In the genomic region with DNA sequence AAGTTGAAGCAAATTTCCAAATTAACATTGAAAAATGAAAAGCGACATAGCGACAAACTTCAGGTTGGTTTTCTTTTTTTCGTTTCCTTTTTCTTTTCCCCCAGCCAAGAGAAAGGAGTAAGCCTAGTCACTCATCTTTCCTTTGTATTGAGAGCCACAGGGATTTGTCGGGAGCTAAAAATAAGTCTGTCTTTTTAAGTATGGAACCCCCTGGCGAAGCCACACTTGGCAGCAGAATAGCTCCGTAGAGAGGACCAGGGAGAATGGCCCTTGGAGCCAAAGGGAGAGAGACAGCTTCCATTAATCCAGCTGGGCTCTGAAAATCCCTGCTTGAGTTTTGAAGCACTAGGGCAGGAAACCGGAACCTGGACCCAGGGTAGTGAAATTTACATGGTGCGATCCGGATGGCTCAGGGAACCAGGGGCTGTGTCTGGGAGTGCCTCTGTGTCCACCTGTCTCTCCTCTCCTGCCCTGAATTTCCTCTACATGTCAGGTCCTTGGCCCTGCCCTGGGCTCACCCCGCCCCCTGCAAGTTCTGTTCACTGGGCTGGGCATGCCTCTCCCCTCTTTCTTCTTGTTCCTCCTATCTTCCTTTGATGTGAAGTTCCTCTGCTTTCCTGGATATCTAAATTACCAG, we compare ENCODE assay signal across 1 cellular context.
TF ChIP-seq lines count a peak whose summit lies in the region.

No MANE protein-coding gene starts in this region.

TF ChIP-seq in GM23338, 12 proteins besides CTCF, POLR2A, EP300 and RAD21:
- TF ChIP-seq, protein P1, sequence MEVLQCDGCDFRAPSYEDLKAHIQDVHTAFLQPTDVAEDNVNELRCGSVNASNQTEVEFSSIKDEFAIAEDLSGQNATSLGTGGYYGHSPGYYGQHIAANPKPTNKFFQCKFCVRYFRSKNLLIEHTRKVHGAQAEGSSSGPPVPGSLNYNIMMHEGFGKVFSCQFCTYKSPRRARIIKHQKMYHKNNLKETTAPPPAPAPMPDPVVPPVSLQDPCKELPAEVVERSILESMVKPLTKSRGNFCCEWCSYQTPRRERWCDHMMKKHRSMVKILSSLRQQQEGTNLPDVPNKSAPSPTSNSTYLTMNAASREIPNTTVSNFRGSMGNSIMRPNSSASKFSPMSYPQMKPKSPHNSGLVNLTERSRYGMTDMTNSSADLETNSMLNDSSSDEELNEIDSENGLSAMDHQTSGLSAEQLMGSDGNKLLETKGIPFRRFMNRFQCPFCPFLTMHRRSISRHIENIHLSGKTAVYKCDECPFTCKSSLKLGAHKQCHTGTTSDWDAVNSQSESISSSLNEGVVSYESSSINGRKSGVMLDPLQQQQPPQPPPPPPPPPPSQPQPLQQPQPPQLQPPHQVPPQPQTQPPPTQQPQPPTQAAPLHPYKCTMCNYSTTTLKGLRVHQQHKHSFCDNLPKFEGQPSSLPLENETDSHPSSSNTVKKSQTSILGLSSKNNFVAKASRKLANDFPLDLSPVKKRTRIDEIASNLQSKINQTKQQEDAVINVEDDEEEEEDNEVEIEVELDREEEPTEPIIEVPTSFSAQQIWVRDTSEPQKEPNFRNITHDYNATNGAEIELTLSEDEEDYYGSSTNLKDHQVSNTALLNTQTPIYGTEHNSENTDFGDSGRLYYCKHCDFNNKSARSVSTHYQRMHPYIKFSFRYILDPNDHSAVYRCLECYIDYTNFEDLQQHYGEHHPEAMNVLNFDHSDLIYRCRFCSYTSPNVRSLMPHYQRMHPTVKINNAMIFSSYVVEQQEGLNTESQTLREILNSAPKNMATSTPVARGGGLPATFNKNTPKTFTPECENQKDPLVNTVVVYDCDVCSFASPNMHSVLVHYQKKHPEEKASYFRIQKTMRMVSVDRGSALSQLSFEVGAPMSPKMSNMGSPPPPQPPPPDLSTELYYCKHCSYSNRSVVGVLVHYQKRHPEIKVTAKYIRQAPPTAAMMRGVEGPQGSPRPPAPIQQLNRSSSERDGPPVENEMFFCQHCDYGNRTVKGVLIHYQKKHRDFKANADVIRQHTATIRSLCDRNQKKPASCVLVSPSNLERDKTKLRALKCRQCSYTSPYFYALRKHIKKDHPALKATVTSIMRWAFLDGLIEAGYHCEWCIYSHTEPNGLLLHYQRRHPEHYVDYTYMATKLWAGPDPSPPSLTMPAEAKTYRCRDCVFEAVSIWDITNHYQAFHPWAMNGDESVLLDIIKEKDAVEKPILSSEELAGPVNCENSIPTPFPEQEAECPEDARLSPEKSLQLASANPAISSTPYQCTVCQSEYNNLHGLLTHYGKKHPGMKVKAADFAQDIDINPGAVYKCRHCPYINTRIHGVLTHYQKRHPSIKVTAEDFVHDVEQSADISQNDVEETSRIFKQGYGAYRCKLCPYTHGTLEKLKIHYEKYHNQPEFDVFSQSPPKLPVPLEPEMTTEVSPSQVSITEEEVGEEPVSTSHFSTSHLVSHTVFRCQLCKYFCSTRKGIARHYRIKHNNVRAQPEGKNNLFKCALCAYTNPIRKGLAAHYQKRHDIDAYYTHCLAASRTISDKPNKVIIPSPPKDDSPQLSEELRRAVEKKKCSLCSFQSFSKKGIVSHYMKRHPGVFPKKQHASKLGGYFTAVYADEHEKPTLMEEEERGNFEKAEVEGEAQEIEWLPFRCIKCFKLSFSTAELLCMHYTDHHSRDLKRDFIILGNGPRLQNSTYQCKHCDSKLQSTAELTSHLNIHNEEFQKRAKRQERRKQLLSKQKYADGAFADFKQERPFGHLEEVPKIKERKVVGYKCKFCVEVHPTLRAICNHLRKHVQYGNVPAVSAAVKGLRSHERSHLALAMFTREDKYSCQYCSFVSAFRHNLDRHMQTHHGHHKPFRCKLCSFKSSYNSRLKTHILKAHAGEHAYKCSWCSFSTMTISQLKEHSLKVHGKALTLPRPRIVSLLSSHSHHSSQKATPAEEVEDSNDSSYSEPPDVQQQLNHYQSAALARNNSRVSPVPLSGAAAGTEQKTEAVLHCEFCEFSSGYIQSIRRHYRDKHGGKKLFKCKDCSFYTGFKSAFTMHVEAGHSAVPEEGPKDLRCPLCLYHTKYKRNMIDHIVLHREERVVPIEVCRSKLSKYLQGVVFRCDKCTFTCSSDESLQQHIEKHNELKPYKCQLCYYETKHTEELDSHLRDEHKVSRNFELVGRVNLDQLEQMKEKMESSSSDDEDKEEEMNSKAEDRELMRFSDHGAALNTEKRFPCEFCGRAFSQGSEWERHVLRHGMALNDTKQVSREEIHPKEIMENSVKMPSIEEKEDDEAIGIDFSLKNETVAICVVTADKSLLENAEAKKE (CRISPR knock-in tag; IDR thresholded peaks at IDR 0.05), result no peak
- TF ChIP-seq JUNB (IDR thresholded peaks at IDR 0.05; ENCODE audit: unreplicated experiment) (no peak), EZH2phosphoT487 (IDR thresholded peaks at IDR 0.05; ENCODE audit: unreplicated experiment) (no peak), STAT1 (IDR thresholded peaks at IDR 0.05; ENCODE audit: unreplicated experiment) (no peak), NANOG (IDR thresholded peaks at IDR 0.05; ENCODE audit: borderline replicate concordance) (no peak), POLR2AphosphoS5 (IDR thresholded peaks at IDR 0.05; ENCODE audit: low read depth) (no peak), EZH2 (IDR thresholded peaks at IDR 0.05; ENCODE audit: low read depth, unreplicated experiment) (no peak), ZNF114 (CRISPR knock-in tag; IDR thresholded peaks at IDR 0.05) (no peak)
- TF ChIP-seq, protein P2, sequence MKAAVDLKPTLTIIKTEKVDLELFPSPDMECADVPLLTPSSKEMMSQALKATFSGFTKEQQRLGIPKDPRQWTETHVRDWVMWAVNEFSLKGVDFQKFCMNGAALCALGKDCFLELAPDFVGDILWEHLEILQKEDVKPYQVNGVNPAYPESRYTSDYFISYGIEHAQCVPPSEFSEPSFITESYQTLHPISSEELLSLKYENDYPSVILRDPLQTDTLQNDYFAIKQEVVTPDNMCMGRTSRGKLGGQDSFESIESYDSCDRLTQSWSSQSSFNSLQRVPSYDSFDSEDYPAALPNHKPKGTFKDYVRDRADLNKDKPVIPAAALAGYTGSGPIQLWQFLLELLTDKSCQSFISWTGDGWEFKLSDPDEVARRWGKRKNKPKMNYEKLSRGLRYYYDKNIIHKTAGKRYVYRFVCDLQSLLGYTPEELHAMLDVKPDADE (IDR thresholded peaks at IDR 0.05), result no peak
